ENCODE assay signal across 8 cellular contexts in the genomic region with DNA sequence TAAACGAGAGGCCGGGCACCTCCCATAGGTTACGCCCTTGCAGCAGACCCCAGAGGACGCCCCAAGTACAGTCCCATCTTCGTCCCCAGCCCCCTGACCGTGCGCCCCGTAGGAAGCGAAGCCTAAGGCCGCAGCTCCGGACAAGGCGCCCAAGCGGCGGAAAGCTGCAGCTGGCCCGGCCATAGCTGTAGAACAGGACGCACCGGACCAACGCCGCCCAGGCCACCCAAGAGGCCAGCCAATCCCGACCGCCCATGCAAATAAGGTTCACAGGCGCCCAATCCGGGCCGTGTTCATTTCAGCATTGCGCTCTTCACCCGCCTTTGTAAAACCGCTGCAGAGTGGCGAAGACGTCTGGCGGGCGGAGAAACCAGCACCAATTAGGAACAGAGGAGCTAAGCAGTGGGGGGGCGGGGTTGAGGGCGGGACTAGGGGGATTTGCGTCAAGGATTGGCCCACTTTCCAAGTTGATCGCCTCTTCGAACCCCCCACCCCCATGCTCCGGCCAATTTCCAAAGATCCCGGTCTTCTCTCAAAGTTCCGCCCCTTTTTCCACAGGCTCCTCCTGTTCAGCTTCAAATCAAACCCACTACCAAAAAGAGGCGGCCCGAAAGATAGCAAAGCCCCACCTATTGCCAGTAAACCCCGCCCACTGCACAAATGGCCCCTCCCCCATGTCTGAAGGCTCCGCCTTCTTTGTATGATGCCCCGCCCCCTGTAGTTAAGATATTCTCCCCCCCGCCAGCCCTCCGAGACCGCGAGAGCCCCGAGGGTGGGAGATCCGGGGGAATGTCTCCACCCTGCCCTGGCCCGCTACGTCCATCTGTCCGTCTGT. TPM values are rescaled to one million over a fixed set of nuclear protein-coding genes. Genes with fewer than 3 reads are reported as not detected.
DNase-seq lines count a peak whose midpoint lies in the region; ATAC-seq and TF ChIP-seq lines count a peak whose summit lies in the region.

Gene TMEM256, minus strand, starts transcription at position 196 of the 835 bp plus-strand sequence. Its CDS starts 13 bp downstream, at position 183.

- TF ChIP-seq RAD21 in Ishikawa (IDR thresholded peaks at IDR 0.05; ENCODE audit: low read depth), result no peak

- H4K20me1 ChIP-seq in PC-9 (ENCODE audit: insufficient read depth), result no peaks in the 10 kb centered on the region

- H3K27ac ChIP-seq in PC-9, result peak within 1 kb of the TSS; percentile 51; the same call in 1 of the 2 replicates

- TF ChIP-seq EP300 in Ishikawa (IDR thresholded peaks at IDR 0.05; ENCODE audit: borderline replicate concordance), result peak; percentile 29; the same call in 1 of the 2 replicates

- peak; percentile 93 for DNase-seq in DMS 273 treated with DMSO at 0.1 percent for 48 hours (lab: John Stamatoyannopoulos, UW)
- DNase-seq in PC-9, result peak; percentile 96 to 99
- DNase-seq in activated T-cell treated with anti-CD3 and anti-CD28 coated beads, Interleukin-2, amount 50 U/mL, for 1 hour, result peak; percentile 89
- peak; percentile 95 for DNase-seq in epithelial cell of proximal tubule (ENCODE audit: low read depth)
- DNase-seq in mucosa of gallbladder (ENCODE audit: low spot score), result peak; percentile 99
- peak; percentile 92 to 93 for DNase-seq in stimulated activated CD8-positive, alpha-beta memory T cell treated with anti-CD3 and anti-CD28 coated beads, Interleukin-4, amount 100 ng/mL, for 4 hours (ENCODE audit: low read depth in 2 of 2, low spot score in 1 of 2)

- BruUV-seq in PC-9 (replicated peaks; lab: Mats Ljungman, UMichigan), result no TSS peak

- intact Hi-C loops in PC-9 (cut with micrococcal nuclease; ENCODE audit: unreplicated experiment), result loop anchor here (1.0 to 5.0 kb wide), 9 partner anchors 10 to 433 kb away; partner anchors contain the start of genes CLDN7, KCTD11, PLSCR3 and POLR2A

- ATAC-seq in GM21576 (IDR thresholded peaks at IDR 0.05; ENCODE audit: unreplicated experiment), result peak; percentile 87

- H3K9me3 ChIP-seq in PC-9 (ENCODE audit: insufficient read depth, low read depth), result no peaks in the 10 kb centered on the region

- 0 out of 2 replicates have a peak, but pooled peaks cover 5% of the 10 kb centered on the region for H3K79me2 ChIP-seq in PC-9 (ENCODE audit: low read depth)

- H3K27me3 ChIP-seq in PC-9 (ENCODE audit: insufficient read depth, low read depth), result no peaks in the 10 kb centered on the region

- peaks cover 15% of the 10 kb centered on the region for H3K4me1 ChIP-seq in PC-9 (replicated peaks; ENCODE audit: insufficient read depth)

- no peaks in the 10 kb centered on the region for H3K36me3 ChIP-seq in PC-9 (ENCODE audit: low read depth)

- CTCF ChIA-PET in PC-9 (lab: Charles Lee), result interaction anchor here (0.5 to 1.3 kb wide), 9 partner anchors 32 to 357 kb away, joined by 3 to 19 read pairs (median 6); partner anchors contain the start of gene TMEM102

- peak within 1 kb of the TSS; percentile 81 for H2AFZ ChIP-seq in PC-9

- peaks cover 12% of the 10 kb centered on the region; the same call in 1 of the 2 replicates for H3F3A ChIP-seq in PC-9 (ENCODE audit: insufficient read depth, low read depth)

- POLR2A ChIA-PET in PC-9 (lab: Charles Lee; ENCODE audit: unreplicated experiment), result interaction anchor here (0.5 to 2.1 kb wide), 25 partner anchors 10 to 1240 kb away, joined by 3 to 34 read pairs (median 6); partner anchors contain the start of genes CLDN7, CTDNEP1, PLSCR3 and TMEM102

- H3K9me2 ChIP-seq in PC-9 (ENCODE audit: insufficient read depth), result no peaks in the 10 kb centered on the region

- TF ChIP-seq CTCF in PC-9 (conservative IDR thresholded peaks at IDR 0.05) (no peak), epithelial cell of proximal tubule (conservative IDR thresholded peaks at IDR 0.05; ENCODE audit: low read depth, low read length) (no peak)

- H3K4me2 ChIP-seq in PC-9, result peak within 1 kb of the TSS; percentile 88

- H3K4me3 ChIP-seq in PC-9 (peak within 1 kb of the TSS; percentile 76), epithelial cell of proximal tubule (ENCODE audit: low read depth, low read length) (peak within 1 kb of the TSS; percentile 71)

TF ChIP-seq in Ishikawa, 13 proteins besides CTCF, POLR2A, EP300 and RAD21:
- no peak for TF ChIP-seq NFIC (IDR thresholded peaks at IDR 0.05)
- peak; percentile 87 for TF ChIP-seq YY1 (IDR thresholded peaks at IDR 0.05; ENCODE audit: low read depth)
- TF ChIP-seq TCF12 (IDR thresholded peaks at IDR 0.05; ENCODE audit: low read depth), result peak; percentile 77
- TF ChIP-seq CEBPB (IDR thresholded peaks at IDR 0.05), result 0 out of 2 replicates have a peak, but pooled peaks have one; percentile 11
- TF ChIP-seq FOXM1 (IDR thresholded peaks at IDR 0.05; ENCODE audit: borderline replicate concordance, low read depth), result 0 out of 2 replicates have a peak, but pooled peaks have one; percentile 38
- TF ChIP-seq TAF1 (IDR thresholded peaks at IDR 0.05; ENCODE audit: low read depth), result peak; percentile 96
- TF ChIP-seq TEAD4 (IDR thresholded peaks at IDR 0.05), result peak; percentile 15; the same call in 1 of the 2 replicates
- peak; percentile 82 for TF ChIP-seq ZBTB7A (IDR thresholded peaks at IDR 0.05; ENCODE audit: low read depth)
- no peak for TF ChIP-seq EGR1 (IDR thresholded peaks at IDR 0.05)
- TF ChIP-seq CREB1 (IDR thresholded peaks at IDR 0.05; ENCODE audit: low read depth), result peak; percentile 40; the same call in 1 of the 2 replicates
- TF ChIP-seq, protein P1, sequence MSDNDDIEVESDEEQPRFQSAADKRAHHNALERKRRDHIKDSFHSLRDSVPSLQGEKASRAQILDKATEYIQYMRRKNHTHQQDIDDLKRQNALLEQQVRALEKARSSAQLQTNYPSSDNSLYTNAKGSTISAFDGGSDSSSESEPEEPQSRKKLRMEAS (IDR thresholded peaks at IDR 0.05), result 0 out of 2 replicates have a peak, but pooled peaks have one; percentile 28
- TF ChIP-seq, protein P2, sequence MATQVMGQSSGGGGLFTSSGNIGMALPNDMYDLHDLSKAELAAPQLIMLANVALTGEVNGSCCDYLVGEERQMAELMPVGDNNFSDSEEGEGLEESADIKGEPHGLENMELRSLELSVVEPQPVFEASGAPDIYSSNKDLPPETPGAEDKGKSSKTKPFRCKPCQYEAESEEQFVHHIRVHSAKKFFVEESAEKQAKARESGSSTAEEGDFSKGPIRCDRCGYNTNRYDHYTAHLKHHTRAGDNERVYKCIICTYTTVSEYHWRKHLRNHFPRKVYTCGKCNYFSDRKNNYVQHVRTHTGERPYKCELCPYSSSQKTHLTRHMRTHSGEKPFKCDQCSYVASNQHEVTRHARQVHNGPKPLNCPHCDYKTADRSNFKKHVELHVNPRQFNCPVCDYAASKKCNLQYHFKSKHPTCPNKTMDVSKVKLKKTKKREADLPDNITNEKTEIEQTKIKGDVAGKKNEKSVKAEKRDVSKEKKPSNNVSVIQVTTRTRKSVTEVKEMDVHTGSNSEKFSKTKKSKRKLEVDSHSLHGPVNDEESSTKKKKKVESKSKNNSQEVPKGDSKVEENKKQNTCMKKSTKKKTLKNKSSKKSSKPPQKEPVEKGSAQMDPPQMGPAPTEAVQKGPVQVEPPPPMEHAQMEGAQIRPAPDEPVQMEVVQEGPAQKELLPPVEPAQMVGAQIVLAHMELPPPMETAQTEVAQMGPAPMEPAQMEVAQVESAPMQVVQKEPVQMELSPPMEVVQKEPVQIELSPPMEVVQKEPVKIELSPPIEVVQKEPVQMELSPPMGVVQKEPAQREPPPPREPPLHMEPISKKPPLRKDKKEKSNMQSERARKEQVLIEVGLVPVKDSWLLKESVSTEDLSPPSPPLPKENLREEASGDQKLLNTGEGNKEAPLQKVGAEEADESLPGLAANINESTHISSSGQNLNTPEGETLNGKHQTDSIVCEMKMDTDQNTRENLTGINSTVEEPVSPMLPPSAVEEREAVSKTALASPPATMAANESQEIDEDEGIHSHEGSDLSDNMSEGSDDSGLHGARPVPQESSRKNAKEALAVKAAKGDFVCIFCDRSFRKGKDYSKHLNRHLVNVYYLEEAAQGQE (IDR thresholded peaks at IDR 0.05; ENCODE audit: low read depth), result no peak
- no peak for TF ChIP-seq USF1 (IDR thresholded peaks at IDR 0.05)

RNA-seq across cellular contexts. Expression of gene TMEM256, which starts in this region (rescaled TPM):
- 55.4 and 91.7 TPM in 2 replicates for total RNA-seq in PC-9 (2021)
- 134 and 163 TPM in 2 replicates for total RNA-seq in epithelial cell of proximal tubule
- 67.5 TPM for total RNA-seq in mucosa of gallbladder

Comparison
In these comparisons a context has a peak if more than half of its experiments do, and no peak if none do; other contexts are left out.
1. Peak in every context shown above with its lines: DNase-seq, ATAC-seq, H3K4me3 ChIP-seq and H3K27ac ChIP-seq.